Comparison of ENCODE assay signal across 12 cellular contexts in genomic region chr16:48408688-48409087, GRCh38. TPM values are rescaled to one million over a fixed set of nuclear protein-coding genes. Genes with fewer than 3 reads are reported as not detected.
DNase-seq lines count a peak whose midpoint lies in the region; ATAC-seq and TF ChIP-seq lines count a peak whose summit lies in the region.
"Had no signal": no experiment of that assay in that cellular context is flagged by ENCODE, and none has a peak within 500 bp of the region (broad histone marks: within the 10 kb centered on the region; RNA-seq: fewer than 3 reads in every experiment).

No MANE protein-coding gene starts in this region.

- no peak overlapping the region for H3K27ac ChIP-seq in right lobe of liver

- WGBS in right lobe of liver (ENCODE audit: insufficient coverage, low coverage, low lambda C conversion rate, missing lambda C conversion rate) = 80% methylated on average over 2 of the region's 7 CpGs

- no peaks in the 10 kb centered on the region for H3K36me3 ChIP-seq in right lobe of liver

- no peak for TF ChIP-seq POLR2A in right lobe of liver (IDR thresholded peaks at IDR 0.05)

- intact Hi-C loops in right lobe of liver (cut with DNase I) = no loop called here

- DNase-seq in AG08395 (ENCODE audit: low spot score) = peak; percentile 53
- DNase-seq in Kasumi-1 (lab: John Stamatoyannopoulos, UW) = peak; percentile 76 to 80
- DNase-seq in brain pericyte (ENCODE audit: low read depth, low spot score) = peak; percentile 5
- peak; percentile 44 to 58 (median 56) for DNase-seq in right lobe of liver
- no peak for DNase-seq in stimulated activated CD8-positive, alpha-beta memory T cell treated with anti-CD3 and anti-CD28 coated beads, Interleukin-4, amount 100 ng/mL, for 48 hours
- no peak for DNase-seq in activated CD4-positive, alpha-beta T cell treated with anti-CD3 and anti-CD28 coated beads for 4 hours
- DNase-seq: activated naive CD8-positive, alpha-beta T cell treated with anti-CD3 and anti-CD28 coated beads, Interleukin-2, amount 10 ng/mL, durations not matched to agents 7 days and 5 days; C1 segment of cervical spinal cord; NCI-H1092; stimulated activated naive CD8-positive, alpha-beta T cell treated with anti-CD3 and anti-CD28 coated beads, Interleukin-15, amount 100 ng/mL, for 72 hours had no signal

- TF ChIP-seq CTCF in right lobe of liver (IDR thresholded peaks at IDR 0.05) = no peak

- H3K27me3 ChIP-seq in right lobe of liver = no peaks in the 10 kb centered on the region

- peaks cover 0 to 30% (median 15%) of the 10 kb centered on the region in 4 donors for H3K4me1 ChIP-seq in right lobe of liver

- H3K4me3 ChIP-seq in right lobe of liver = no peak overlapping the region

- no peak for ATAC-seq in right lobe of liver
- ATAC-seq in GM18858 (IDR thresholded peaks at IDR 0.05; ENCODE audit: unreplicated experiment) = no peak
- no peak for ATAC-seq in HG02852 (IDR thresholded peaks at IDR 0.05; ENCODE audit: unreplicated experiment)
- ATAC-seq: stimulated activated naive CD8-positive, alpha-beta T cell treated with anti-CD3 and anti-CD28 coated beads, Interleukin-15, amount 100 ng/mL, for 72 hours had no signal

- H3K9me3 ChIP-seq in right lobe of liver = no peaks in the 10 kb centered on the region

RNA-seq across cellular contexts. Expression of gene SIAH1, which starts 23.5 kb away (rescaled TPM):
- total RNA-seq in right lobe of liver = 10 to 100 TPM in 5 of 6 experiments, 1 to 10 TPM in 1; 8.1 to 14.0 (median 11.5) TPM

Comparison
In these comparisons a context has a peak if more than half of its experiments do, and no peak if none do; other contexts are left out.
1. DNase-seq: peak in AG08395 (single experiment), Kasumi-1 (2 of 2), brain pericyte (single experiment) and right lobe of liver (3 of 3); none in stimulated activated CD8-positive, alpha-beta memory T cell treated with anti-CD3 and anti-CD28 coated beads, Interleukin-4, amount 100 ng/mL, for 48 hours (single experiment) and activated CD4-positive, alpha-beta T cell treated with anti-CD3 and anti-CD28 coated beads for 4 hours (0 of 2).